Comparison of ENCODE assay signal across 14 cellular contexts in genomic region chr3:149527531-149528343, GRCh38. TPM values are rescaled to one million over a fixed set of nuclear protein-coding genes. Genes with fewer than 3 reads are reported as not detected.
DNase-seq lines count a peak whose midpoint lies in the region; ATAC-seq and TF ChIP-seq lines count a peak whose summit lies in the region.
"Had no signal": no experiment of that assay in that cellular context is flagged by ENCODE, and none has a peak within 500 bp of the region (broad histone marks: within the 10 kb centered on the region; RNA-seq: fewer than 3 reads in every experiment).

No MANE protein-coding gene starts in this region.

- H3K9me3 Mint-ChIP-seq in nephron progenitor cell, result no peaks in the 10 kb centered on the region
- H3K9me3 Mint-ChIP-seq: activated T-cell treated with anti-CD3 and anti-CD28 coated beads, Interleukin-2, amount 50 U/mL, for 4 hours; CD4-positive, alpha-beta T cell had no signal

- no peaks in the 10 kb centered on the region for H3K27me3 Mint-ChIP-seq in nephron progenitor cell (ENCODE audit: low read depth, poor library complexity)

- no peak for ATAC-seq in HG02623 (IDR thresholded peaks at IDR 0.05; ENCODE audit: unreplicated experiment)
- ATAC-seq: activated T-cell treated with anti-CD3 and anti-CD28 coated beads, Interleukin-2, amount 50 U/mL, for 4 hours; K562 had no signal

- TF ChIP-seq CTCF in fibroblast of the aortic adventitia (IDR thresholded peaks at IDR 0.05; ENCODE audit: insufficient read depth, low read length) (peak; percentile 20), nephron progenitor cell (IDR thresholded peaks at IDR 0.05) (no peak)

- H3K27ac Mint-ChIP-seq in nephron progenitor cell, result peak overlapping the region; percentile 13
- H3K27ac Mint-ChIP-seq: CD4-positive, alpha-beta T cell had no signal

- no peak overlapping the region for H3K4me3 Mint-ChIP-seq in nephron progenitor cell
- H3K4me3 Mint-ChIP-seq: activated T-cell treated with anti-CD3 and anti-CD28 coated beads, Interleukin-2, amount 50 U/mL, for 4 hours; CD4-positive, alpha-beta T cell had no signal

- DNase-seq in Ammon's horn (ENCODE audit: low spot score), result peak; percentile 43
- peak; percentile 46 for DNase-seq in RPMI7951 (ENCODE audit: low read depth)
- DNase-seq in fibroblast of the aortic adventitia (ENCODE audit: low read depth), result no peak
- DNase-seq in nephron progenitor cell, result no peak
- DNase-seq in activated CD8-positive, alpha-beta memory T cell treated with anti-CD3 and anti-CD28 coated beads for 24 hours, result no peak
- DNase-seq in NCI-H2171 treated with DMSO at 0.1 percent for 48 hours (lab: John Stamatoyannopoulos, UW), result no peak
- DNase-seq in SHP77 treated with DMSO at 0.1 percent for 48 hours (lab: John Stamatoyannopoulos, UW), result no peak
- DNase-seq: activated T-cell treated with anti-CD3 and anti-CD28 coated beads, Interleukin-2, amount 50 U/mL, for 4 hours; CD4-positive, alpha-beta T cell; SHP77; testis had no signal

- peaks cover 29% of the 10 kb centered on the region for H3K36me3 Mint-ChIP-seq in nephron progenitor cell (ENCODE audit: low read depth)

- H3K4me1 Mint-ChIP-seq in nephron progenitor cell, result peaks cover 18% of the 10 kb centered on the region

- H3K4me3 ChIP-seq in fibroblast of the aortic adventitia (ENCODE audit: low read depth, low read length), result no peak overlapping the region
- H3K4me3 ChIP-seq: K562, testis had no signal

RNA-seq across cellular contexts. Expression of gene TM4SF4, which starts 53.2 kb away (rescaled TPM):
- not detected in 2 replicates for total RNA-seq in RPMI7951 (2014; rRNA removed; shearing (Covaris generic))
- 0.45 TPM in 1 of 2 replicates, not detected in the other for total RNA-seq in fibroblast of the aortic adventitia (ENCODE audit: low replicate concordance)
- total RNA-seq: CD4-positive, alpha-beta T cell; skeletal muscle tissue had no signal

Comparison
In these comparisons a context has a peak if more than half of its experiments do, and no peak if none do; other contexts are left out.
1. DNase-seq: peak in Ammon's horn (single experiment) and RPMI7951 (single experiment); none in fibroblast of the aortic adventitia (single experiment), nephron progenitor cell (single experiment), activated CD8-positive, alpha-beta memory T cell treated with anti-CD3 and anti-CD28 coated beads for 24 hours (single experiment), NCI-H2171 treated with DMSO at 0.1 percent for 48 hours (single experiment) and SHP77 treated with DMSO at 0.1 percent for 48 hours (single experiment).